8 cellular contexts compared by ENCODE assay signal in genomic region chr1:167663002-167663772, GRCh38. TPM values are rescaled to one million over a fixed set of nuclear protein-coding genes. Genes with fewer than 3 reads are reported as not detected.
A peak's percentile ranks its signal among the peaks of the same experiment; 100 is the strongest.
DNase-seq lines count a peak whose midpoint lies in the region; ATAC-seq, FAIRE-seq and TF ChIP-seq lines count a peak whose summit lies in the region.

No MANE protein-coding gene starts in this region.

- peaks cover 80% of the 10 kb centered on the region for H3K4me1 Mint-ChIP-seq in activated CD8-positive, alpha-beta T cell treated with anti-CD3 and anti-CD28 coated beads for 36 hours (ENCODE audit: low read depth)

- no peak for TF ChIP-seq CTCF in activated CD8-positive, alpha-beta T cell treated with anti-CD3 and anti-CD28 coated beads for 36 hours (IDR thresholded peaks at IDR 0.05)
- TF ChIP-seq CTCF in hepatocyte (IDR thresholded peaks at IDR 0.05; ENCODE audit: poor library complexity): no peak

- H3K79me2 ChIP-seq in hepatocyte: no peaks in the 10 kb centered on the region

- H3K36me3 ChIP-seq in hepatocyte (replicated peaks; ENCODE audit: insufficient read depth, low read depth): no peaks in the 10 kb centered on the region

- no peaks in the 10 kb centered on the region for H3K9me3 ChIP-seq in hepatocyte (ENCODE audit: low read depth)

- no peaks in the 10 kb centered on the region for H4K20me1 ChIP-seq in hepatocyte (ENCODE audit: insufficient read depth, poor library complexity, severe bottlenecking)

- 70% methylated on average over 8 of the region's 8 CpGs for WGBS in hepatocyte (ENCODE audit: low lambda C conversion rate, missing lambda C conversion rate)

- H3K36me3 Mint-ChIP-seq in activated CD8-positive, alpha-beta T cell treated with anti-CD3 and anti-CD28 coated beads for 36 hours (ENCODE audit: low read depth): peaks cover 43% of the 10 kb centered on the region

- H3K27ac Mint-ChIP-seq in activated CD8-positive, alpha-beta T cell treated with anti-CD3 and anti-CD28 coated beads for 36 hours: peak overlapping the region; percentile 36

- intact Hi-C loops in activated CD8-positive, alpha-beta T cell treated with anti-CD3 and anti-CD28 coated beads for 36 hours (cut with micrococcal nuclease): no loop called here

- ATAC-seq in HG02571 (IDR thresholded peaks at IDR 0.05; ENCODE audit: unreplicated experiment) (peak; percentile 58), HG03521 (IDR thresholded peaks at IDR 0.05; ENCODE audit: unreplicated experiment) (no peak)
- ATAC-seq in activated CD8-positive, alpha-beta T cell treated with anti-CD3 and anti-CD28 coated beads for 36 hours: no peak

- no peak overlapping the region for H3K4me3 Mint-ChIP-seq in activated CD8-positive, alpha-beta T cell treated with anti-CD3 and anti-CD28 coated beads for 36 hours

- no peaks in the 10 kb centered on the region for H3K9me2 ChIP-seq in hepatocyte (replicated peaks; ENCODE audit: insufficient read depth)

- in situ Hi-C loops in G401 (cut with HindIII; ENCODE audit: low sequenced_read_pairs): no loop called here

- no peak for FAIRE-seq in urothelium cell line (lab: Jason Lieb, UNC)

- no peaks in the 10 kb centered on the region for H3K27me3 ChIP-seq in hepatocyte

- H2AFZ ChIP-seq in hepatocyte: no peak overlapping the region

- H3K4me1 ChIP-seq in hepatocyte (ENCODE audit: insufficient read depth): peaks cover 10% of the 10 kb centered on the region

- no peaks in the 10 kb centered on the region for H3K9me3 Mint-ChIP-seq in activated CD8-positive, alpha-beta T cell treated with anti-CD3 and anti-CD28 coated beads for 36 hours

- peak; percentile 23 for DNase-seq in G401 (ENCODE audit: low spot score)
- no peak for DNase-seq in activated CD8-positive, alpha-beta T cell treated with anti-CD3 and anti-CD28 coated beads for 36 hours
- peak; percentile 29 for DNase-seq in hepatocyte (ENCODE audit: low spot score)
- DNase-seq in urothelium cell line (ENCODE audit: low spot score): peak; percentile 72
- DNase-seq in NCI-H1092 (lab: John Stamatoyannopoulos, UW): no peak
- no peak for DNase-seq in NCI-H2171 (lab: John Stamatoyannopoulos, UW)

- no peak overlapping the region for H3K4me3 ChIP-seq in hepatocyte

- H3K27ac ChIP-seq in hepatocyte: no peak overlapping the region

- H3K27me3 Mint-ChIP-seq in activated CD8-positive, alpha-beta T cell treated with anti-CD3 and anti-CD28 coated beads for 36 hours: no peaks in the 10 kb centered on the region

- CTCF ChIA-PET in activated CD8-positive, alpha-beta T cell treated with anti-CD3 and anti-CD28 coated beads for 36 hours (lab: Charles Lee): interaction anchor here (1.0 to 4.2 kb wide), 4 partner anchors 10 to 26 kb away, joined by 5 to 17 read pairs (median 5); no protein-coding TSS in a partner anchor

- POLR2A ChIA-PET in activated CD8-positive, alpha-beta T cell treated with anti-CD3 and anti-CD28 coated beads for 36 hours (lab: Charles Lee): interaction anchor here (0.9 kb wide), 1 partner anchor 10 kb away, joined by 3 read pairs; no protein-coding TSS in a partner anchor

- no peak overlapping the region for H3K4me2 ChIP-seq in hepatocyte

RNA-seq across cellular contexts. Expression of gene RCSD1, which starts 33.2 kb away (rescaled TPM):
- not detected in 2 replicates for total RNA-seq in G401 (2014; rRNA removed; shearing (Covaris generic))
- total RNA-seq in activated CD8-positive, alpha-beta T cell treated with anti-CD3 and anti-CD28 coated beads for 36 hours: 10 to 100 TPM; 66.4 to 67.9 TPM
- total RNA-seq in hepatocyte: 0.80 and 0.92 TPM in 2 replicates
- polyA plus RNA-seq in hepatocyte: 0.77 TPM in 1 of 2 replicates, not detected in the other

RNA-seq across cellular contexts. Expression of gene MPZL1, which starts 58.6 kb away (rescaled TPM):
- 94.8 and 155 TPM in 2 replicates for total RNA-seq in G401 (2014; rRNA removed; shearing (Covaris generic))
- total RNA-seq in activated CD8-positive, alpha-beta T cell treated with anti-CD3 and anti-CD28 coated beads for 36 hours: 10 to 100 TPM; 14.8 to 15.4 TPM
- total RNA-seq in hepatocyte: 147 and 176 TPM in 2 replicates
- 202 and 245 TPM in 2 replicates for polyA plus RNA-seq in hepatocyte

Comparison
In these comparisons a context has a peak if more than half of its experiments do, and no peak if none do; other contexts are left out.
1. DNase-seq: peak in G401 (single experiment), hepatocyte (single experiment) and urothelium cell line (single experiment); none in activated CD8-positive, alpha-beta T cell treated with anti-CD3 and anti-CD28 coated beads for 36 hours (single experiment), NCI-H1092 (single experiment) and NCI-H2171 (single experiment).
2. RNA of gene RCSD1, which starts 33.2 kb away (total RNA-seq): 66.4 to 67.9 TPM in activated CD8-positive, alpha-beta T cell treated with anti-CD3 and anti-CD28 coated beads for 36 hours; 0.80 to 0.92 TPM in hepatocyte and not detected in G401; every median in the first group is over 10 times any median in the second.